8 cellular contexts compared by ENCODE assay signal in the genomic region with DNA sequence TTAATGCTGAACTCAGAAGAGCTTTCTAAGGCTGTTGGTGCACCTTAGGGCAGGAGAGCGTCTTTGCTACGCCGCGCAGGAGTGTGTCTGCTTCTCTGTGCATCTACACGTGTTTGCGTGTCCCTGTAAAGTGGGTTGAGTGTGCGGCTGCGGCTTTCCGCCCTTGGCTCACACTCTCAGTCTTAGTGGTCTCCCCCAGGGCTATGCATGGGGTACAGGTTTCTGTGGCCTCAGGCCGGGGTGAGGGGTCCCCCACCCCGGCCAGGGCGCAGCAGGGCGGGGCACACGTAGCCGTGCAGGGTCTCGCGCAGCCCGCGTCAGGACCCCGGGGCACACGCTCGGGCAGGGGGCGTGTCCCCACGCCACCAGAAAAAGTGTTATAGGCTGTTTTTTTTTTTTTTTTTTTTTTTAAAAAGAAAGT. TPM values are rescaled to one million over a fixed set of nuclear protein-coding genes. Genes with fewer than 3 reads are reported as not detected.
DNase-seq lines count a peak whose midpoint lies in the region; ATAC-seq and TF ChIP-seq lines count a peak whose summit lies in the region.

No MANE protein-coding gene starts in this region.

- dilution Hi-C loops in IMR-90 (cut with HindIII; ENCODE audit: low sequenced_read_pairs, unreplicated experiment): no loop called here

- H3K4me3 Mint-ChIP-seq in memory B cell: peak overlapping the region; percentile 85

- no peak overlapping the region for H2BK120ac ChIP-seq in IMR-90 (ENCODE audit: low read depth, low read length)

- H3K23ac ChIP-seq in IMR-90 (ENCODE audit: low read depth, low read length): peak overlapping the region; percentile 13; the same call in 1 of the 2 replicates

- H3K4me1 ChIP-seq in DND-41 (ENCODE audit: insufficient read depth, low read length) (peaks cover 38% of the 10 kb centered on the region), IMR-90 (ENCODE audit: control insufficient read depth, insufficient read depth, low read length) (peaks cover 5% of the 10 kb centered on the region)

- H3K27ac Mint-ChIP-seq in memory B cell: peak overlapping the region; percentile 94

- peak overlapping the region; percentile 66 to 98; a peak in 3 of 4 replicates for H4K8ac ChIP-seq in IMR-90 (ENCODE audit: low read depth in 2 of 2, low read length in 2 of 2)

- no peak overlapping the region for H2BK15ac ChIP-seq in IMR-90 (ENCODE audit: low read depth, low read length)

- H3K36me3 ChIP-seq in DND-41 (ENCODE audit: insufficient read depth, low read length): no peaks in the 10 kb centered on the region; the same call in none of the 2 replicates
- no peaks in the 10 kb centered on the region for H3K36me3 ChIP-seq in IMR-90 (ENCODE audit: control insufficient read depth, insufficient read depth, low read length)

- DNase-seq in DND-41 (no peak), IMR-90 (no peak), cerebellar cortex (ENCODE audit: low spot score) (peak; percentile 62), memory B cell (ENCODE audit: low spot score in 2 of 2) (peak in 1 of 2 donors; percentile 41), NCI-H2029 (lab: John Stamatoyannopoulos, UW) (no peak)
- peak; percentile 77 for DNase-seq in activated CD4-positive, CD25-positive, alpha-beta regulatory T cell treated with anti-CD3 and anti-CD28 coated beads, Interleukin-2, amount 50 U/mL, for 72 hours
- DNase-seq in stimulated activated CD8-positive, alpha-beta memory T cell treated with anti-CD3 and anti-CD28 coated beads, Interleukin-15, amount 100 ng/mL, for 4 hours (ENCODE audit: low read depth in 2 of 2): peak; percentile 31 to 33

- peak overlapping the region; percentile 43 for H3K14ac ChIP-seq in IMR-90 (replicated peaks; ENCODE audit: low read depth, low read length)

- H3K9me3 ChIP-seq in DND-41 (ENCODE audit: insufficient read depth, low read length, severe bottlenecking) (no peaks in the 10 kb centered on the region), IMR-90 (ENCODE audit: control insufficient read depth, insufficient read depth, low read length) (no peaks in the 10 kb centered on the region)

- no peak for TF ChIP-seq RAD21 in IMR-90 (IDR thresholded peaks at IDR 0.05; ENCODE audit: low read length)

- TF ChIP-seq CTCF in DND-41 (IDR thresholded peaks at IDR 0.05; ENCODE audit: borderline replicate concordance, extremely low read depth, low read length, poor library complexity, severe bottlenecking): no peak
- TF ChIP-seq CTCF in IMR-90 (conservative IDR thresholded peaks at IDR 0.05; ENCODE audit: low read depth, low read length): no peak

- CTCF ChIA-PET in IMR-90 (lab: Yijun Ruan, JAX): interaction anchor here (0.7 kb wide), 1 partner anchor 11 kb away, joined by 4 read pairs; no protein-coding TSS in a partner anchor

- H3K79me2 ChIP-seq in DND-41 (ENCODE audit: insufficient read depth, low read length): peaks cover 36% of the 10 kb centered on the region

- H3K27me3 ChIP-seq in DND-41 (ENCODE audit: insufficient read depth, low read length, poor library complexity) (no peaks in the 10 kb centered on the region), IMR-90 (ENCODE audit: control insufficient read depth, insufficient read depth, low read length) (no peaks in the 10 kb centered on the region)

- no peak overlapping the region for H2AK5ac ChIP-seq in IMR-90 (ENCODE audit: low read depth, low read length)

- H3K18ac ChIP-seq in IMR-90 (ENCODE audit: low read depth, low read length): peak overlapping the region; percentile 38; the same call in 1 of the 2 replicates

- BruUV-seq in IMR-90 (replicated peaks; lab: Mats Ljungman, UMichigan): no TSS peak

- H3K27me3 Mint-ChIP-seq in memory B cell: no peaks in the 10 kb centered on the region

- peak overlapping the region; percentile 53 for H4K91ac ChIP-seq in IMR-90 (ENCODE audit: insufficient read depth, low read depth, low read length)

- H4K20me1 ChIP-seq in DND-41 (ENCODE audit: insufficient read depth, low read length) (peaks cover 31% of the 10 kb centered on the region), IMR-90 (ENCODE audit: insufficient read depth, low read length) (peaks cover 33% of the 10 kb centered on the region)

- 1% methylated on average over 18 of the region's 24 CpGs; no CpG with 5 or more reads in 1 of the 2 experiments for WGBS in IMR-90 (ENCODE audit: extremely low coverage in 2 of 2, insufficient read length in 1 of 2), 2 experiments

- ATAC-seq in DND-41 (ENCODE audit: insufficient read depth, low read depth): peak; percentile 59
- ATAC-seq in GM21526 (IDR thresholded peaks at IDR 0.05; ENCODE audit: low FRiP score, unreplicated experiment): peak; percentile 54
- peak; percentile 8 for ATAC-seq in IMR-90 (ENCODE audit: low read depth)
- peak; percentile 23 for ATAC-seq in memory B cell (ENCODE audit: low read depth)

- H3K9me3 Mint-ChIP-seq in memory B cell: no peaks in the 10 kb centered on the region

- H3K4me3 ChIP-seq in DND-41 (ENCODE audit: low read depth in 1 of 2, low read length in 2 of 2) (peak overlapping the region; percentile 51 to 82; a peak in 3 of 4 replicates), IMR-90 (ENCODE audit: insufficient read depth, low read depth, low read length) (peak overlapping the region; percentile 97)

- in situ Hi-C loops in IMR-90 (cut with MboI; ENCODE audit: low sequenced_read_pairs): no loop called here

- peaks cover 9% of the 10 kb centered on the region; the same call in 1 of the 2 replicates for H3K9me1 ChIP-seq in IMR-90 (ENCODE audit: insufficient read depth, low read length)

- TF ChIP-seq POLR2A in IMR-90 (IDR thresholded peaks at IDR 0.05; ENCODE audit: low read depth, low read length): no peak

- H2BK5ac ChIP-seq in IMR-90 (ENCODE audit: low read depth, low read length, poor library complexity, severe bottlenecking): peak overlapping the region; percentile 98

- peak overlapping the region; percentile 99 for H3K27ac ChIP-seq in DND-41 (ENCODE audit: low read length)
- H3K27ac ChIP-seq in IMR-90 (ENCODE audit: insufficient read depth, low read length): peak overlapping the region; percentile 98

- peaks cover 2 to 28% of the 10 kb centered on the region in 2 experiments; a peak in 3 of 4 replicates for H3K79me1 ChIP-seq in IMR-90 (ENCODE audit: low read depth in 1 of 2, low read length in 2 of 2)

- peak overlapping the region; percentile 38 for H3K4ac ChIP-seq in IMR-90 (ENCODE audit: low read depth, low read length)

- intact Hi-C loops in IMR-90 (cut with micrococcal nuclease): loop anchor here (2.0 to 10.0 kb wide), 2 partner anchors 86 to 592 kb away; a partner anchor contains a TSS

- H2AFZ ChIP-seq in DND-41 (ENCODE audit: low read depth, low read length) (peak overlapping the region; percentile 85), IMR-90 (replicated peaks; ENCODE audit: low read length, poor library complexity) (peak overlapping the region; percentile 100)

- H3K4me1 Mint-ChIP-seq in memory B cell: peaks cover 29% of the 10 kb centered on the region

- peak overlapping the region; percentile 66; the same call in 1 of the 2 replicates for H3K56ac ChIP-seq in IMR-90 (ENCODE audit: extremely low read depth, insufficient read depth, low read length)

- H3K9ac ChIP-seq in DND-41 (ENCODE audit: low read depth, low read length): peak overlapping the region; percentile 89
- H3K9ac ChIP-seq in IMR-90 (ENCODE audit: low read depth, low read length): peak overlapping the region; percentile 97

- POLR2A ChIA-PET in IMR-90 (lab: Charles Lee; ENCODE audit: unreplicated experiment): no interaction called here

- no peaks in the 10 kb centered on the region for H3K36me3 Mint-ChIP-seq in memory B cell

- no peak overlapping the region for H2BK20ac ChIP-seq in IMR-90 (ENCODE audit: low read depth, low read length)

- peak overlapping the region; percentile 5; the same call in 1 of the 2 replicates for H4K5ac ChIP-seq in IMR-90 (ENCODE audit: low read depth, low read length)

- peak overlapping the region; percentile 81 for H2AK9ac ChIP-seq in IMR-90 (replicated peaks; ENCODE audit: low read depth, low read length, poor library complexity)

- H3K4me2 ChIP-seq in DND-41 (ENCODE audit: insufficient read depth, low read length) (peak overlapping the region; percentile 77), IMR-90 (ENCODE audit: low read depth, low read length) (peak overlapping the region; percentile 71)

TF ChIP-seq in IMR-90, 13 proteins besides CTCF, POLR2A, EP300 and RAD21:
- TF ChIP-seq BHLHE40 (IDR thresholded peaks at IDR 0.05; ENCODE audit: low read depth, low read length): no peak
- no peak for TF ChIP-seq CHD1 (IDR thresholded peaks at IDR 0.05; ENCODE audit: low read depth, low read length)
- TF ChIP-seq FOS (IDR thresholded peaks at IDR 0.05; ENCODE audit: low read depth, low read length): no peak
- TF ChIP-seq MXI1 (IDR thresholded peaks at IDR 0.05; ENCODE audit: borderline replicate concordance, low read depth, low read length): peak; percentile 68; the same call in 1 of the 2 replicates
- TF ChIP-seq SMC3 (IDR thresholded peaks at IDR 0.05; ENCODE audit: low read depth, low read length): no peak
- TF ChIP-seq NFE2L2 (IDR thresholded peaks at IDR 0.05; ENCODE audit: low read depth, low read length): no peak
- TF ChIP-seq, protein P1, sequence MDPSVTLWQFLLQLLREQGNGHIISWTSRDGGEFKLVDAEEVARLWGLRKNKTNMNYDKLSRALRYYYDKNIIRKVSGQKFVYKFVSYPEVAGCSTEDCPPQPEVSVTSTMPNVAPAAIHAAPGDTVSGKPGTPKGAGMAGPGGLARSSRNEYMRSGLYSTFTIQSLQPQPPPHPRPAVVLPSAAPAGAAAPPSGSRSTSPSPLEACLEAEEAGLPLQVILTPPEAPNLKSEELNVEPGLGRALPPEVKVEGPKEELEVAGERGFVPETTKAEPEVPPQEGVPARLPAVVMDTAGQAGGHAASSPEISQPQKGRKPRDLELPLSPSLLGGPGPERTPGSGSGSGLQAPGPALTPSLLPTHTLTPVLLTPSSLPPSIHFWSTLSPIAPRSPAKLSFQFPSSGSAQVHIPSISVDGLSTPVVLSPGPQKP (IDR thresholded peaks at IDR 0.05; ENCODE audit: borderline replicate concordance, low read depth, low read length): no peak
TF ChIP-seq in IMR-90: peak in this region for 1.

RNA-seq across cellular contexts. Expression of a gene that starts 0.7 kb away (rescaled TPM):
- total RNA-seq in IMR-90 (2012; rRNA removed): 7.0 and 12.5 TPM in 2 replicates
- 4.1 and 5.2 TPM in 2 replicates for polyA plus RNA-seq in IMR-90 (2012; rRNA removed)
- 1.2 and 1.5 TPM in 2 replicates for polyA plus RNA-seq in IMR-90 (2012; cell fraction: cytosol; rRNA removed)
- polyA plus RNA-seq in IMR-90 (2012; cell fraction: nucleus; rRNA removed; ENCODE audit: low replicate concordance): 2.3 and 7.6 TPM in 2 replicates

Comparison
In these comparisons a context has a peak if more than half of its experiments do, and no peak if none do; other contexts are left out.
1. ATAC-seq: peak in every context shown above with its lines; median percentile 59 in DND-41; 54 in GM21526; 23 in memory B cell; 8 in IMR-90.
2. DNase-seq: peak in activated CD4-positive, CD25-positive, alpha-beta regulatory T cell treated with anti-CD3 and anti-CD28 coated beads, Interleukin-2, amount 50 U/mL, for 72 hours (single experiment), cerebellar cortex (single experiment) and stimulated activated CD8-positive, alpha-beta memory T cell treated with anti-CD3 and anti-CD28 coated beads, Interleukin-15, amount 100 ng/mL, for 4 hours (2 of 2); none in DND-41 (single experiment), IMR-90 (single experiment) and NCI-H2029 (single experiment).